ENCODE assay signal across 1 cellular context in the genomic region with DNA sequence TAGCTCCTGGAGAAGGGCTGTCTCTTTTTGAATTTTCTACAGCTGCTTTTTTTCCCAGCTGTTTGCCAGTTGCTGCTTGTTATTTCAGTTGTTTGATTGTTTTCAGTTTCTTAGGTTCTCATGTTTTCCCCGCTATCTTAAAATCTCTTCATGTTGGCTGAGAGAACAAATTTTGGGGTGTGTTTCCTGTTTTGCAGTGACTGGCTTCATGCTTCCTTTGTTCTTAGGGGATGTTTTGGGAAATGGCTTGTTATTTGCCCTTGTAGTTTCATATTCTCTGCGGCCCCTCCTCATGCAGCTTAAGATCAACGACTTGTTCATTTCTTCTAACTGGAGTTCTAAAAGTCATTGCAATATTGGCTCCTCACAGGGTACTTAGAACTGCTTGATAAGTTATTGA.
TF ChIP-seq lines count a peak whose summit lies in the region.

No MANE protein-coding gene starts in this region.

TF ChIP-seq in endothelial cell of umbilical vein, 7 proteins besides CTCF, POLR2A, EP300 and RAD21:
- TF ChIP-seq GATA2 (IDR thresholded peaks at IDR 0.05; ENCODE audit: insufficient read depth, insufficient read length, low read depth, low read length), result peak; percentile 51
